2 cellular contexts compared by ENCODE assay signal in the genomic region with DNA sequence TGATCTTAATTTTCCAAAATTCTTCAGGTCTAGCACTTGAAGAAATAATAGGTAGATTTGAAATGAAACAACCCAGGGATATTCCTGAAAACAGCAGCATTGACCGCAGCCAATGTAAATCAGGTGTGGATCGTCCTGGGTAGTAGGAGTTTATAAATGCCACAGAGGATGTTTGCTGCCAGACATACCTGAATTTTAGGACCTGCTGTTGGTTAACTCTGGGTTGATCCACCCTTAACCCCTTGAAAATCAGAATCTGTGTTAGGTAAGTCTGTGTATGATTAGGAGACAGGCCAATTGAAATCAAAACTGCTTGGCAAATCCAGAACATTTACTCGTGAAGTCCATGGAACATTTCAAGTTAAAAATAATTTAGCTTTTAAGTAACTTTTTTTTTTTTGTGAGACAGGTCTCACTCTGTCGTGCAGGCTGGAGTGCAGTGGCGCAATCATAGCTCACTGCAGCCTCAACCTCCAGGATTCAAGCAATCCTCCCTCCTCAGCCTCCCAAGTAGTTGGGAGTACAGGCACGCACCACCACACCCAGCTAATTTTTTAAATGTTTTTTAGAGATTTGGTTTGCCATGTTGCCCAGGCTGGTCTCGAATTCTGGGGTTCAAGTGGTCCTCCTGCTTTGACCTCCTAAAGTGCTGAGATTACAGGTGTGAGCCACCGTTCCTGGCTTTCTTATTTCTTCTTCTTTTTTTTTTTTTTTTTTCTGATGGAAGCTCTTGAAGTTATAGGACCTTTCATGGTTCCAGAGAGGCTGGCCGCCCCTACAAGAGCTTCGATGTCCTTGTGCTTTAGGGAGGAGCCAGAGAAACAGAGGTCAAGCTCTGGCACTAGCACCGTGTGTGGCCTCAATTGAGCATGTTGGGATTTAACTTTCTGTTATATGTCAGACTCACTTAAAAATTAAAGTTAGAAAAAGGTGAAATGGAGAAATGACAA.
TF ChIP-seq lines count a peak whose summit lies in the region.

No MANE protein-coding gene starts in this region.

TF ChIP-seq in neural cell, 6 proteins besides CTCF, POLR2A, EP300 and RAD21:
- TF ChIP-seq POLR2AphosphoS5 (IDR thresholded peaks at IDR 0.05) (no peak), SMC3 (conservative IDR thresholded peaks at IDR 0.05; ENCODE audit: poor library complexity) (no peak), MXI1 (conservative IDR thresholded peaks at IDR 0.05; ENCODE audit: poor library complexity, severe bottlenecking) (no peak), EZH2 (IDR thresholded peaks at IDR 0.05; ENCODE audit: borderline replicate concordance, insufficient read depth, low read length, poor library complexity, severe bottlenecking) (no peak), TAF1 (IDR thresholded peaks at IDR 0.05; ENCODE audit: low read depth) (no peak)
- TF ChIP-seq, protein P1, sequence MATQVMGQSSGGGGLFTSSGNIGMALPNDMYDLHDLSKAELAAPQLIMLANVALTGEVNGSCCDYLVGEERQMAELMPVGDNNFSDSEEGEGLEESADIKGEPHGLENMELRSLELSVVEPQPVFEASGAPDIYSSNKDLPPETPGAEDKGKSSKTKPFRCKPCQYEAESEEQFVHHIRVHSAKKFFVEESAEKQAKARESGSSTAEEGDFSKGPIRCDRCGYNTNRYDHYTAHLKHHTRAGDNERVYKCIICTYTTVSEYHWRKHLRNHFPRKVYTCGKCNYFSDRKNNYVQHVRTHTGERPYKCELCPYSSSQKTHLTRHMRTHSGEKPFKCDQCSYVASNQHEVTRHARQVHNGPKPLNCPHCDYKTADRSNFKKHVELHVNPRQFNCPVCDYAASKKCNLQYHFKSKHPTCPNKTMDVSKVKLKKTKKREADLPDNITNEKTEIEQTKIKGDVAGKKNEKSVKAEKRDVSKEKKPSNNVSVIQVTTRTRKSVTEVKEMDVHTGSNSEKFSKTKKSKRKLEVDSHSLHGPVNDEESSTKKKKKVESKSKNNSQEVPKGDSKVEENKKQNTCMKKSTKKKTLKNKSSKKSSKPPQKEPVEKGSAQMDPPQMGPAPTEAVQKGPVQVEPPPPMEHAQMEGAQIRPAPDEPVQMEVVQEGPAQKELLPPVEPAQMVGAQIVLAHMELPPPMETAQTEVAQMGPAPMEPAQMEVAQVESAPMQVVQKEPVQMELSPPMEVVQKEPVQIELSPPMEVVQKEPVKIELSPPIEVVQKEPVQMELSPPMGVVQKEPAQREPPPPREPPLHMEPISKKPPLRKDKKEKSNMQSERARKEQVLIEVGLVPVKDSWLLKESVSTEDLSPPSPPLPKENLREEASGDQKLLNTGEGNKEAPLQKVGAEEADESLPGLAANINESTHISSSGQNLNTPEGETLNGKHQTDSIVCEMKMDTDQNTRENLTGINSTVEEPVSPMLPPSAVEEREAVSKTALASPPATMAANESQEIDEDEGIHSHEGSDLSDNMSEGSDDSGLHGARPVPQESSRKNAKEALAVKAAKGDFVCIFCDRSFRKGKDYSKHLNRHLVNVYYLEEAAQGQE (IDR thresholded peaks at IDR 0.05; ENCODE audit: borderline replicate concordance) = no peak

TF ChIP-seq in HEK293T, 16 proteins besides CTCF, POLR2A, EP300 and RAD21 (continued from another document):
- TF ChIP-seq FOXK2 (IDR thresholded peaks at IDR 0.05) (no peak), NFRKB (IDR thresholded peaks at IDR 0.05) (no peak), SUZ12 (IDR thresholded peaks at IDR 0.05) (no peak), ELF4 (IDR thresholded peaks at IDR 0.05) (no peak), LEF1 (IDR thresholded peaks at IDR 0.05; ENCODE audit: borderline replicate concordance) (no peak), ZNF384 (IDR thresholded peaks at IDR 0.05) (no peak), FOXM1 (IDR thresholded peaks at IDR 0.05; ENCODE audit: borderline replicate concordance) (no peak), HDGF (IDR thresholded peaks at IDR 0.05; ENCODE audit: borderline replicate concordance) (no peak), L3MBTL2 (conservative IDR thresholded peaks at IDR 0.05) (no peak), BHLHE40 (IDR thresholded peaks at IDR 0.05; ENCODE audit: borderline replicate concordance) (no peak), CTBP1 (IDR thresholded peaks at IDR 0.05; ENCODE audit: borderline replicate concordance) (no peak), SP1 (IDR thresholded peaks at IDR 0.05) (no peak), FOXA1 (IDR thresholded peaks at IDR 0.05) (no peak), ARNT (IDR thresholded peaks at IDR 0.05) (no peak)
- TF ChIP-seq, protein P2, sequence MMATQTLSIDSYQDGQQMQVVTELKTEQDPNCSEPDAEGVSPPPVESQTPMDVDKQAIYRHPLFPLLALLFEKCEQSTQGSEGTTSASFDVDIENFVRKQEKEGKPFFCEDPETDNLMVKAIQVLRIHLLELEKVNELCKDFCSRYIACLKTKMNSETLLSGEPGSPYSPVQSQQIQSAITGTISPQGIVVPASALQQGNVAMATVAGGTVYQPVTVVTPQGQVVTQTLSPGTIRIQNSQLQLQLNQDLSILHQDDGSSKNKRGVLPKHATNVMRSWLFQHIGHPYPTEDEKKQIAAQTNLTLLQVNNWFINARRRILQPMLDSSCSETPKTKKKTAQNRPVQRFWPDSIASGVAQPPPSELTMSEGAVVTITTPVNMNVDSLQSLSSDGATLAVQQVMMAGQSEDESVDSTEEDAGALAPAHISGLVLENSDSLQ (IDR thresholded peaks at IDR 0.05) = no peak
TF ChIP-seq in HEK293T: peak in this region for 0.
